ENCODE assay signal across 16 cellular contexts in genomic region chr2:119696494-119697030, GRCh38.
"Had no signal": no experiment of that assay in that cellular context is flagged by ENCODE, and none has a peak within 500 bp of the region (broad histone marks: within the 10 kb centered on the region; RNA-seq: fewer than 3 reads in every experiment).

No MANE protein-coding gene starts in this region.

- H3K36me3 Mint-ChIP-seq: stimulated activated memory B cell treated with anti-CD40 and anti-IgM and Interleukin-4, amounts not matched to agents 10 μg/mL and 1 μg/mL and 100 μg/mL, for 72 hours had no signal

- H3K4me1 Mint-ChIP-seq: stimulated activated memory B cell treated with anti-CD40 and anti-IgM and Interleukin-4, amounts not matched to agents 10 μg/mL and 1 μg/mL and 100 μg/mL, for 72 hours had no signal

- H3K9me3 Mint-ChIP-seq: stimulated activated memory B cell treated with anti-CD40 and anti-IgM and Interleukin-4, amounts not matched to agents 10 μg/mL and 1 μg/mL and 100 μg/mL, for 72 hours; T-helper 2 cell treated with Interferon-gamma antibody and Interleukin-4, amounts not matched to agents 5 μg/mL and 100 μg/mL, for 36 hours had no signal

- H3K27me3 ChIP-seq: colonic mucosa, gastrocnemius medialis, neutrophil, vagina had no signal

- H3K4me3 Mint-ChIP-seq: stimulated activated memory B cell treated with anti-CD40 and anti-IgM and Interleukin-4, amounts not matched to agents 10 μg/mL and 1 μg/mL and 100 μg/mL, for 72 hours; T-helper 2 cell treated with Interferon-gamma antibody and Interleukin-4, amounts not matched to agents 5 μg/mL and 100 μg/mL, for 36 hours had no signal

- H3K27ac ChIP-seq: colonic mucosa, gastrocnemius medialis, left ventricle myocardium inferior, neutrophil, tibial artery, vagina had no signal

- ATAC-seq: gastrocnemius medialis; right cardiac atrium; stimulated activated memory B cell treated with anti-CD40 and anti-IgM and Interleukin-4, amounts not matched to agents 10 μg/mL and 1 μg/mL and 100 μg/mL, for 72 hours had no signal

- H3K9me3 ChIP-seq: colonic mucosa, gastrocnemius medialis, left ventricle myocardium inferior, neutrophil, tibial artery, vagina had no signal

- DNase-seq: activated CD4-positive, alpha-beta T cell treated with anti-CD3 and anti-CD28 coated beads for 1 hour; activated CD4-positive, alpha-beta T cell treated with anti-CD3 and anti-CD28 coated beads, Interleukin-2, amount 50 U/mL, for 48 hours; activated T-cell treated with anti-CD3 and anti-CD28 coated beads, Interleukin-2, amount 50 U/mL, for 48 hours; colonic mucosa; effector CD4-positive, alpha-beta T cell; gastrocnemius medialis; left ventricle myocardium inferior; mesendoderm; right cardiac atrium; stimulated activated CD4-positive, alpha-beta T cell treated with anti-CD3 and anti-CD28 coated beads, Interleukin-1b, Interleukin-23, amount 100 ng/mL, for 48 hours; tibial artery had no signal

- H3K27ac Mint-ChIP-seq: stimulated activated memory B cell treated with anti-CD40 and anti-IgM and Interleukin-4, amounts not matched to agents 10 μg/mL and 1 μg/mL and 100 μg/mL, for 72 hours; T-helper 2 cell treated with Interferon-gamma antibody and Interleukin-4, amounts not matched to agents 5 μg/mL and 100 μg/mL, for 36 hours had no signal

- FAIRE-seq: keratinocyte had no signal
